1 cellular context compared by ENCODE assay signal in the genomic region with DNA sequence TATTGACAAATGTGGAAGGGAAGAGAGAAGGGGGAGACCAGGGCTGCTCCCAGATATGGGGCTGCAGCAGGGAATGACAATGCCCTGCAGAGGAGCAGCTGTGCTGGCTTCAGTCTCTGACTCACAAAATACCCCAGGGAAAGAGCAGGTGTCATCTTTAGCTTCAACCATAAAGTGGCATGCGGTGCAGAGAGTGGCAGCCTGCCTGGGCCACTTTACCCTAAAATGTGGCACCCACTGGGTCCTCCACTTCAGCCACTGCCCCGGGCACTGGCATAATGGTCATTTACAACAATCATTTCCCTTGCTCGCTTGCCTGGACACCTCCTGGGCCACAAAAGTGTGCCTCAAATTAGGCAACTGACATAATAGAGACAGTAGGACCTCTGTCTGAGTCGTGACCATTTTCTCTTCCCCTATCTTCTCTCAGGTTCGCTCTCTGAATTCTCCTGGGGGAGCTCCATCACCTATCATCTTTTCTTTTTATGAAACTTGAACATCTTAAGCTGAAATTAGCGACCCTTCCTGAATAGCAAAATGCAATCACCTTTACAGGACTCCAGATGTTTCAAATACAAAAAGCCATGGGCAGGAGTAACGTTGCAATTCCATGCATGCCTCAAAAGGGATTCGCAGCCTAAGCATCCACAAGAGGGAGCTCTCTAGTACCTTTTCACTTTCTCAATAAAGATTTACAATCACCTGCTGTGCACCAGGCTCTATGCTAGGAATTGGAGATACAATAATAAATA.
TF ChIP-seq lines count a peak whose summit lies in the region.

No MANE protein-coding gene starts in this region.

TF ChIP-seq in H1, 55 proteins besides CTCF, POLR2A, EP300 and RAD21 (continued from another document):
- TF ChIP-seq EZH2 (IDR thresholded peaks at IDR 0.05; ENCODE audit: low read depth, low read length, severe bottlenecking): no peak
TF ChIP-seq in H1: peak in this region for 3.
